ENCODE assay signal across 8 cellular contexts in the genomic region with DNA sequence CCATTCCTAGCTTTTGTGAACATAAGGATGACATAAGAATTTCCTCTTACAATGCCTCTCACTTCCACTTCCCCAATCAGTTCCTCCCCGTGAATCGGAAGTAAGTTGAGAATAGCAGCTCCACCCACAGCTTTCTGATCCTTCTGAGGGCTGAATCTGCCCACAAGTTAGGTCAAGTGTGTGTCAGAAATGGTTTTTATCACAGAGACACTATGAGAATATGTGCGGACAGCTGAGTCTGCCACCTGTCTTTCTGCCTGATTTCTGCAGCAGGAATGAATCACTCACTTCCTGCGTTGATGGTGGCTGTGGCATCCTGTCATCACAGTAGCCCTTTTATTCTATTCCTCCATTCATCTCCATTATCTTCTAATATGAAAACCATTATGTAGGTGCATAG.
DNase-seq lines count a peak whose midpoint lies in the region; ATAC-seq and TF ChIP-seq lines count a peak whose summit lies in the region.

No MANE protein-coding gene starts in this region.

- H3K27ac ChIP-seq in heart right ventricle: peak overlapping the region in 3 of 10 donors; percentile 6 to 50 (median 41)

- intact Hi-C loops in heart right ventricle (cut with DNase I): loop anchor here in 4 of 10 donors (5.0 kb wide), 2 partner anchors 41 to 59 kb away; no protein-coding TSS in a partner anchor

- H3K27me3 ChIP-seq in GM06990 (replicated peaks; ENCODE audit: control insufficient read depth, insufficient read depth, low read length): no peaks in the 10 kb centered on the region
- no peaks in the 10 kb centered on the region for H3K27me3 ChIP-seq in heart right ventricle

- TF ChIP-seq CTCF in GM06990 (IDR thresholded peaks at IDR 0.05; ENCODE audit: insufficient read depth, low read length, poor library complexity, severe bottlenecking): peak; percentile 48
- peak in 7 of 9 donors; percentile 29 to 64 (median 43) for TF ChIP-seq CTCF in heart right ventricle (IDR thresholded peaks at IDR 0.05)

- ATAC-seq in GM19452 (IDR thresholded peaks at IDR 0.05; ENCODE audit: unreplicated experiment) (peak; percentile 94), HG03460 (IDR thresholded peaks at IDR 0.05; ENCODE audit: unreplicated experiment) (peak; percentile 88), SK-N-SH treated with all-trans-retinoic acid at 6 μM for 48 hours (peak; percentile 91), heart right ventricle (peak in 7 of 8 donors; percentile 26 to 57 (median 38))

- H3K9me3 ChIP-seq in heart right ventricle: no peaks in the 10 kb centered on the region

- peaks cover 6 to 56% (median 38%) of the 10 kb centered on the region in 9 donors for H3K4me1 ChIP-seq in heart right ventricle

- no peak overlapping the region for H3K4me3 ChIP-seq in GM06990 (replicated peaks; ENCODE audit: low read depth, low read length)
- H3K4me3 ChIP-seq in heart right ventricle: no peak overlapping the region

- DNase-seq in GM06990 (ENCODE audit: extremely low read depth, insufficient read length) (peak; percentile 59), heart right ventricle (no peak), DMS79 treated with DMSO at 0.1 percent for 48 hours (lab: John Stamatoyannopoulos, UW) (no peak), NCI-H128 (lab: John Stamatoyannopoulos, UW; ENCODE audit: unreplicated experiment) (no peak), UCSD-AML1 (lab: John Stamatoyannopoulos, UW; ENCODE audit: unreplicated experiment) (no peak)

- WGBS in heart right ventricle, 2 donors: 18 to 25% methylated on average over 4 of the region's 4 CpGs

- no peaks in the 10 kb centered on the region for H3K36me3 ChIP-seq in GM06990 (ENCODE audit: control insufficient read depth, insufficient read depth, low read length)
- peaks cover 0 to 4% (median 0%) of the 10 kb centered on the region in 9 donors for H3K36me3 ChIP-seq in heart right ventricle

TF ChIP-seq in SK-N-SH treated with all-trans-retinoic acid at 6 μM for 48 hours, 23 proteins besides CTCF, POLR2A, EP300 and RAD21:
- peak; percentile 91; the same call in 1 of the 2 replicates for TF ChIP-seq SNAI2 (CRISPR knock-in tag; IDR thresholded peaks at IDR 0.05)
- TF ChIP-seq, protein P1, sequence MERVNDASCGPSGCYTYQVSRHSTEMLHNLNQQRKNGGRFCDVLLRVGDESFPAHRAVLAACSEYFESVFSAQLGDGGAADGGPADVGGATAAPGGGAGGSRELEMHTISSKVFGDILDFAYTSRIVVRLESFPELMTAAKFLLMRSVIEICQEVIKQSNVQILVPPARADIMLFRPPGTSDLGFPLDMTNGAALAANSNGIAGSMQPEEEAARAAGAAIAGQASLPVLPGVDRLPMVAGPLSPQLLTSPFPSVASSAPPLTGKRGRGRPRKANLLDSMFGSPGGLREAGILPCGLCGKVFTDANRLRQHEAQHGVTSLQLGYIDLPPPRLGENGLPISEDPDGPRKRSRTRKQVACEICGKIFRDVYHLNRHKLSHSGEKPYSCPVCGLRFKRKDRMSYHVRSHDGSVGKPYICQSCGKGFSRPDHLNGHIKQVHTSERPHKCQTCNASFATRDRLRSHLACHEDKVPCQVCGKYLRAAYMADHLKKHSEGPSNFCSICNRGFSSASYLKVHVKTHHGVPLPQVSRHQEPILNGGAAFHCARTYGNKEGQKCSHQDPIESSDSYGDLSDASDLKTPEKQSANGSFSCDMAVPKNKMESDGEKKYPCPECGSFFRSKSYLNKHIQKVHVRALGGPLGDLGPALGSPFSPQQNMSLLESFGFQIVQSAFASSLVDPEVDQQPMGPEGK (CRISPR knock-in tag; IDR thresholded peaks at IDR 0.05; ENCODE audit: borderline replicate concordance): 0 out of 2 replicates have a peak, but pooled peaks have one; percentile 38
- TF ChIP-seq ISL1 (CRISPR knock-in tag; IDR thresholded peaks at IDR 0.05): peak; percentile 82
- no peak for TF ChIP-seq ZNF70 (CRISPR knock-in tag; IDR thresholded peaks at IDR 0.05)
- peak; percentile 63; the same call in 1 of the 2 replicates for TF ChIP-seq ZFP3 (CRISPR knock-in tag; IDR thresholded peaks at IDR 0.05)

Comparison
In these comparisons a context has a peak if more than half of its experiments do, and no peak if none do; other contexts are left out.
1. ATAC-seq: peak in every context shown above with its lines; median percentile 94 in GM19452; 91 in SK-N-SH treated with all-trans-retinoic acid at 6 μM for 48 hours; 88 in HG03460; 38 in heart right ventricle.